Comparison of ENCODE assay signal across 6 cellular contexts in genomic region chr3:186803447-186803846, GRCh38. TPM values are rescaled to one million over a fixed set of nuclear protein-coding genes. Genes with fewer than 3 reads are reported as not detected.
"Had no signal": no experiment of that assay in that cellular context is flagged by ENCODE, and none has a peak within 500 bp of the region (broad histone marks: within the 10 kb centered on the region; RNA-seq: fewer than 3 reads in every experiment).

No MANE protein-coding gene starts in this region.

RNA-seq across cellular contexts. Expression of gene ADIPOQ, which starts 39.1 kb away (rescaled TPM):
- total RNA-seq: HepG2, HT-29, HT1080, IMR-90, K562 had no signal
- polyA plus RNA-seq: HepG2, IgD-negative memory B cell, IMR-90 had no signal
